ENCODE assay signal across 14 cellular contexts in genomic region chr12:59459966-59460365, GRCh38.
DNase-seq lines count a peak whose midpoint lies in the region; ATAC-seq and TF ChIP-seq lines count a peak whose summit lies in the region.
"Had no signal": no experiment of that assay in that cellular context is flagged by ENCODE, and none has a peak within 500 bp of the region (broad histone marks: within the 10 kb centered on the region; RNA-seq: fewer than 3 reads in every experiment).

No MANE protein-coding gene starts in this region.

- no peaks in the 10 kb centered on the region for H3K36me3 ChIP-seq in HUES64 (ENCODE audit: insufficient read depth, low read length)

- no peaks in the 10 kb centered on the region for H3K27me3 ChIP-seq in HUES64 (ENCODE audit: insufficient read depth, low read length)

- H3K4me1 ChIP-seq in HUES64 (ENCODE audit: insufficient read depth, low read length) = peaks cover 7% of the 10 kb centered on the region; the same call in 1 of the 2 replicates

- 69% methylated on average over 3 of the region's 3 CpGs for WGBS in HUES64

- ATAC-seq in GM18868 (IDR thresholded peaks at IDR 0.05; ENCODE audit: unreplicated experiment) (no peak), GM19324 (IDR thresholded peaks at IDR 0.05; ENCODE audit: low FRiP score, unreplicated experiment) (no peak)
- ATAC-seq: activated CD8-positive, alpha-beta memory T cell treated with anti-CD3 and anti-CD28 coated beads, Interleukin-2, amount 10 ng/mL, durations not matched to agents 7 days and 5 days; WTC11 had no signal

- peak; percentile 31 for DNase-seq in AG08395 (ENCODE audit: low spot score)
- peak; percentile 53 for DNase-seq in choroid plexus epithelial cell (ENCODE audit: low read depth)
- DNase-seq in kidney tubule cell (ENCODE audit: low spot score) = peak; percentile 38
- no peak for DNase-seq in SHP77 (lab: John Stamatoyannopoulos, UW)
- DNase-seq in NCI-H1417 treated with DMSO at 0.1 percent for 48 hours (lab: John Stamatoyannopoulos, UW) = no peak
- DNase-seq: activated CD8-positive, alpha-beta memory T cell treated with anti-CD3 and anti-CD28 coated beads, Interleukin-2, amount 10 ng/mL, durations not matched to agents 7 days and 5 days; activated naive CD4-positive, alpha-beta T cell treated with Interleukin-2 at 50 U/mL for 16 hours; NCI-H1105; stimulated activated CD4-positive, alpha-beta T cell treated with anti-CD3 and anti-CD28 coated beads, Interleukin-12 subunit alpha, Interleukin-12 subunit beta, amount 100 ng/mL, for 4 hours had no signal

- H3K9ac ChIP-seq in HUES64 (ENCODE audit: low read depth, low read length) = no peak overlapping the region

- H3K27ac ChIP-seq in HUES64 (ENCODE audit: low read depth, low read length) = 0 out of 2 replicates have a peak overlapping the region, but pooled peaks have one; percentile 2

- H3K4me3 ChIP-seq in HUES64 (ENCODE audit: low read length) (no peak overlapping the region), choroid plexus epithelial cell (ENCODE audit: low read depth, low read length) (no peak overlapping the region)
- H3K4me3 ChIP-seq: lung had no signal

- no peaks in the 10 kb centered on the region for H3K9me3 ChIP-seq in HUES64 (ENCODE audit: insufficient read depth, low read depth, low read length)

- no peak for TF ChIP-seq CTCF in choroid plexus epithelial cell (conservative IDR thresholded peaks at IDR 0.05; ENCODE audit: low read depth, low read length)

Comparison
In these comparisons a context has a peak if more than half of its experiments do, and no peak if none do; other contexts are left out.
1. DNase-seq: peak in AG08395 (single experiment), choroid plexus epithelial cell (single experiment) and kidney tubule cell (single experiment); none in SHP77 (0 of 2) and NCI-H1417 treated with DMSO at 0.1 percent for 48 hours (single experiment).